Comparison of ENCODE assay signal across 22 cellular contexts in genomic region chr21:45252448-45252925, GRCh38.
"Had no signal": no experiment of that assay in that cellular context is flagged by ENCODE, and none has a peak within 500 bp of the region (broad histone marks: within the 10 kb centered on the region; RNA-seq: fewer than 3 reads in every experiment).

No MANE protein-coding gene starts in this region.

- H3K4me2 ChIP-seq: hepatocyte had no signal

- H2AFZ ChIP-seq: hepatocyte had no signal

- H3K4me1 ChIP-seq: left lung, prostate gland, uterus had no signal

- H3K36me3 ChIP-seq: heart right ventricle, left lung, lower lobe of right lung, neutrophil, ovary, prostate gland, suprapubic skin, thoracic aorta, tibial artery, upper lobe of right lung, uterus had no signal

- H3K4me3 ChIP-seq: heart right ventricle, hepatocyte, left lung, lower lobe of right lung, ovary, prostate gland, skin epidermis, suprapubic skin, thoracic aorta, tibial artery, upper lobe of right lung, uterus had no signal

- H3K79me2 ChIP-seq: hepatocyte had no signal

- H3K27me3 ChIP-seq: hepatocyte, ovary had no signal

- H3K9me3 ChIP-seq: left lung, lower lobe of right lung, neutrophil, ovary, prostate gland, suprapubic skin, thoracic aorta, tibial artery, upper lobe of right lung, uterus had no signal

- H3K27ac ChIP-seq: heart right ventricle, hepatocyte, left lung, lower lobe of right lung, neutrophil, ovary, prostate gland, skin epidermis, suprapubic skin, thoracic aorta, tibial artery, upper lobe of right lung, uterus had no signal

- ATAC-seq: left colon; left lung; lower lobe of right lung; naive thymus-derived CD8-positive, alpha-beta T cell; sciatic nerve; stimulated activated effector memory CD8-positive, alpha-beta T cell treated with anti-CD3 and anti-CD28 coated beads, Interleukin-12 subunit alpha, Interleukin-12 subunit beta, amount 100 ng/mL, for 72 hours; upper lobe of right lung had no signal

- DNase-seq: heart right ventricle; left colon; left lung; lower lobe of right lung; naive thymus-derived CD8-positive, alpha-beta T cell; occipital lobe; retina; stimulated activated CD4-positive, alpha-beta T cell treated with anti-CD3 and anti-CD28 coated beads, Interleukin-4, amount 100 ng/mL, for 24 hours; stimulated activated naive CD4-positive, alpha-beta T cell; tibial artery; trophoblast cell; upper lobe of right lung; uterus had no signal
